In genomic region chr21:28714795-28715464, GRCh38 we compare ENCODE assay signal across 20 cellular contexts.
DNase-seq lines count a peak whose midpoint lies in the region; ATAC-seq and TF ChIP-seq lines count a peak whose summit lies in the region.
"Had no signal": no experiment of that assay in that cellular context is flagged by ENCODE, and none has a peak within 500 bp of the region (broad histone marks: within the 10 kb centered on the region; RNA-seq: fewer than 3 reads in every experiment).

No MANE protein-coding gene starts in this region.

- ATAC-seq in psoas muscle, result peak; percentile 73 to 85 (median 80)
- ATAC-seq: K562, right lobe of liver had no signal

- intact Hi-C loops in psoas muscle (cut with DNase I) (loop anchor here in 1 of 2 donors (10.0 kb wide), 1 partner anchor 60 kb away; no protein-coding TSS in a partner anchor), A673 (cut with micrococcal nuclease; ENCODE audit: unreplicated experiment) (no loop called here), colonic mucosa (cut with DNase I) (no loop called here)

- TF ChIP-seq CTCF in fibroblast of lung (conservative IDR thresholded peaks at IDR 0.05 in 1 of 2, IDR thresholded peaks at IDR 0.05 in 1 of 2; ENCODE audit: low read depth in 1 of 2, low read length in 2 of 2) (no peak), psoas muscle (IDR thresholded peaks at IDR 0.05) (no peak), A673 (conservative IDR thresholded peaks at IDR 0.05; ENCODE audit: low read depth, low read length) (no peak), colonic mucosa (IDR thresholded peaks at IDR 0.05) (no peak)

- H3K4me1 ChIP-seq in fibroblast of lung (ENCODE audit: control insufficient read depth, extremely low read depth, insufficient read depth, low read length), result peaks cover 4% of the 10 kb centered on the region
- peaks cover 14% of the 10 kb centered on the region for H3K4me1 ChIP-seq in psoas muscle
- no peaks in the 10 kb centered on the region for H3K4me1 ChIP-seq in A673 (ENCODE audit: insufficient read depth, low read length, poor library complexity, severe bottlenecking)
- no peaks in the 10 kb centered on the region for H3K4me1 ChIP-seq in colonic mucosa
- H3K4me1 ChIP-seq: BE2C, right lobe of liver, suprapubic skin had no signal

- BruUV-seq in A673 (replicated peaks; lab: Mats Ljungman, UMichigan), result no TSS peak

- H3K27me3 ChIP-seq in fibroblast of lung (ENCODE audit: control insufficient read depth, insufficient read depth, low read length), result no peaks in the 10 kb centered on the region
- no peaks in the 10 kb centered on the region for H3K27me3 ChIP-seq in psoas muscle (ENCODE audit: insufficient read depth in 3 of 3, low read length in 2 of 3)
- H3K27me3 ChIP-seq in A673 (replicated peaks; ENCODE audit: insufficient read depth, low read depth, low read length, poor library complexity), result no peaks in the 10 kb centered on the region
- no peaks in the 10 kb centered on the region for H3K27me3 ChIP-seq in colonic mucosa
- H3K27me3 ChIP-seq: BE2C, right lobe of liver, suprapubic skin had no signal

- H3K9ac ChIP-seq in fibroblast of lung (ENCODE audit: insufficient read depth, low read length) (no peak overlapping the region), colonic mucosa (ENCODE audit: low read depth in 2 of 2, low read length in 2 of 2) (no peak overlapping the region)

- no peaks in the 10 kb centered on the region for H3K79me2 ChIP-seq in fibroblast of lung (ENCODE audit: control insufficient read depth, insufficient read depth, low read length)

- POLR2A ChIA-PET in A673 (lab: Charles Lee; ENCODE audit: low non-redundant PET) (no interaction called here), HEK293T (lab: Yijun Ruan, JAX) (no interaction called here)

- H3K36me3 ChIP-seq in fibroblast of lung (ENCODE audit: control insufficient read depth, insufficient read depth, low read length) (no peaks in the 10 kb centered on the region), psoas muscle (ENCODE audit: insufficient read depth in 1 of 2, low read depth in 1 of 2) (no peaks in the 10 kb centered on the region), A673 (ENCODE audit: insufficient read depth, low read length, poor library complexity, severe bottlenecking) (no peaks in the 10 kb centered on the region), colonic mucosa (no peaks in the 10 kb centered on the region)
- H3K36me3 ChIP-seq: BE2C, right lobe of liver, suprapubic skin had no signal

- H4K20me1 ChIP-seq in fibroblast of lung (ENCODE audit: control insufficient read depth, extremely low read depth, insufficient read depth, low read length), result no peaks in the 10 kb centered on the region

- 10 to 16% (median 13%) methylated on average over 1 of the region's 1 CpG for WGBS in psoas muscle, 3 donors

- no peak overlapping the region for H2AFZ ChIP-seq in fibroblast of lung (ENCODE audit: low read length)

- H3K27ac ChIP-seq in fibroblast of lung (ENCODE audit: insufficient read depth, low read length), result no peak overlapping the region
- no peak overlapping the region for H3K27ac ChIP-seq in psoas muscle
- no peak overlapping the region for H3K27ac ChIP-seq in A673 (ENCODE audit: low read depth, low read length, poor library complexity, severe bottlenecking)
- no peak overlapping the region for H3K27ac ChIP-seq in colonic mucosa
- H3K27ac ChIP-seq: right lobe of liver, RWPE1, suprapubic skin had no signal

- CTCF ChIA-PET in A673 (lab: Charles Lee), result no interaction called here
- CTCF ChIA-PET in HEK293T (lab: Yijun Ruan, JAX), result interaction anchor here (0.6 kb wide), 1 partner anchor 1849 kb away, joined by 3 read pairs; no protein-coding TSS in a partner anchor

- no peak overlapping the region for H3K4me2 ChIP-seq in fibroblast of lung (ENCODE audit: extremely low read depth, insufficient read depth, low read length)

- H3K4me3 ChIP-seq in fibroblast of lung (replicated peaks in 1 of 4; ENCODE audit: control extremely low read depth in 1 of 4, insufficient read depth in 1 of 4, low read depth in 3 of 4, low read length in 4 of 4) (no peak overlapping the region), psoas muscle (no peak overlapping the region), A673 (ENCODE audit: low read depth, low read length, poor library complexity, severe bottlenecking) (no peak overlapping the region), colonic mucosa (no peak overlapping the region)
- H3K4me3 ChIP-seq: K562, right lobe of liver, suprapubic skin had no signal

- peak; percentile 31 for DNase-seq in DMS 273 treated with DMSO at 0.1 percent for 48 hours (lab: John Stamatoyannopoulos, UW)
- peak; percentile 25 for DNase-seq in NCI-H2171 (lab: John Stamatoyannopoulos, UW)
- DNase-seq in fibroblast of lung (ENCODE audit: low read depth in 2 of 2), result peak; percentile 74 to 89
- DNase-seq in psoas muscle, result no peak
- DNase-seq in A673 (ENCODE audit: low spot score), result no peak
- DNase-seq in HEK293T (ENCODE audit: extremely low spot score), result no peak
- DNase-seq in colonic mucosa, result no peak
- no peak for DNase-seq in dermis blood vessel endothelial cell
- DNase-seq: activated CD4-positive, alpha-beta memory T cell treated with anti-CD3 and anti-CD28 coated beads, Interleukin-2, amount 10 ng/mL, durations not matched to agents 7 days and 5 days; BE2C; cerebellar nuclear complex; DMS79; midbrain; NCI-H2227 treated with DMSO at 0.1 percent for 48 hours; nucleus accumbens; right lobe of liver; stimulated activated CD4-positive, alpha-beta T cell treated with anti-CD3 and anti-CD28 coated beads, Interleukin-1b, Interleukin-23, amount 100 ng/mL, for 48 hours had no signal

- H3K9me3 ChIP-seq in fibroblast of lung (ENCODE audit: control insufficient read depth, insufficient read depth, low read depth, low read length), result no peaks in the 10 kb centered on the region
- no peaks in the 10 kb centered on the region for H3K9me3 ChIP-seq in psoas muscle
- H3K9me3 ChIP-seq in A673 (ENCODE audit: low read depth, low read length, poor library complexity, severe bottlenecking), result no peaks in the 10 kb centered on the region
- H3K9me3 ChIP-seq in colonic mucosa, result no peaks in the 10 kb centered on the region
- H3K9me3 ChIP-seq: BE2C, right lobe of liver, suprapubic skin had no signal

TF ChIP-seq in HEK293T, 16 proteins besides CTCF, POLR2A, EP300 and RAD21:
- TF ChIP-seq, protein P1, sequence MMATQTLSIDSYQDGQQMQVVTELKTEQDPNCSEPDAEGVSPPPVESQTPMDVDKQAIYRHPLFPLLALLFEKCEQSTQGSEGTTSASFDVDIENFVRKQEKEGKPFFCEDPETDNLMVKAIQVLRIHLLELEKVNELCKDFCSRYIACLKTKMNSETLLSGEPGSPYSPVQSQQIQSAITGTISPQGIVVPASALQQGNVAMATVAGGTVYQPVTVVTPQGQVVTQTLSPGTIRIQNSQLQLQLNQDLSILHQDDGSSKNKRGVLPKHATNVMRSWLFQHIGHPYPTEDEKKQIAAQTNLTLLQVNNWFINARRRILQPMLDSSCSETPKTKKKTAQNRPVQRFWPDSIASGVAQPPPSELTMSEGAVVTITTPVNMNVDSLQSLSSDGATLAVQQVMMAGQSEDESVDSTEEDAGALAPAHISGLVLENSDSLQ (IDR thresholded peaks at IDR 0.05), result no peak
- TF ChIP-seq ELF4 (IDR thresholded peaks at IDR 0.05) (no peak), TARDBP (IDR thresholded peaks at IDR 0.05) (no peak), HDGF (IDR thresholded peaks at IDR 0.05; ENCODE audit: borderline replicate concordance) (no peak), ARNT (IDR thresholded peaks at IDR 0.05) (no peak), FOXK2 (IDR thresholded peaks at IDR 0.05) (no peak), FOXM1 (IDR thresholded peaks at IDR 0.05; ENCODE audit: borderline replicate concordance) (no peak), SUZ12 (IDR thresholded peaks at IDR 0.05) (no peak), SP1 (IDR thresholded peaks at IDR 0.05) (no peak), LEF1 (IDR thresholded peaks at IDR 0.05; ENCODE audit: borderline replicate concordance) (no peak), BHLHE40 (IDR thresholded peaks at IDR 0.05; ENCODE audit: borderline replicate concordance) (no peak), ZNF384 (IDR thresholded peaks at IDR 0.05) (no peak)

Comparison
In these comparisons a context has a peak if more than half of its experiments do, and no peak if none do; other contexts are left out.
1. DNase-seq: peak in DMS 273 treated with DMSO at 0.1 percent for 48 hours (single experiment), NCI-H2171 (single experiment) and fibroblast of lung (2 of 2); none in psoas muscle (0 of 2), A673 (single experiment), HEK293T (single experiment), colonic mucosa (single experiment) and dermis blood vessel endothelial cell (single experiment).